In the genomic region with DNA sequence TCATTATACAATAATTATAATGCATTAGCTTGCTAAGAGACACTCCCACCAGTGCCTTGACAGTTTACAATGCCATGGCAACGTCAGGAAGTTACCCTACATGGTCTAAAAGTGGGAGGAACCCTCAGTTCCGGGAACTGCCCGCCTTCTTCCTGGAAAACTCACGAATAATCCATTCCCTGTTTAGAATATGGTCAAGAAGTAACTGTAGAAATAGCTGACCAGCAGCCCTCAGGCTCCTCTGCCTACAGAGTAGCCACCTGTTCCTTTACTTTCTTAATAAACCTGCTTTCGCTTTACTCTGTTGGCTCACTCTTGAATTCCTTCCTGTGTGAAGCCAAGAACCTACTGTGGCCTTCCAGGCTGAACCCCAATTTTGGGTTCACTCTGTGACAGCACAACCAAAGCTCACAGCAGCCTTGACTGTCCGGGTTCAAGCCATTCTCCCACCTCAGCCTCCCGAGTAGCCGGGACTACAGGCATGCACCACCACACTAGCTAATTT, we compare ENCODE assay signal across 1 cellular context.
TF ChIP-seq lines count a peak whose summit lies in the region.

No MANE protein-coding gene starts in this region.

TF ChIP-seq in K562, 482 proteins besides CTCF, POLR2A, EP300 and RAD21 (continued from another document and continues in another):
- TF ChIP-seq RERE (CRISPR knock-in tag; IDR thresholded peaks at IDR 0.05; ENCODE audit: borderline replicate concordance) (no peak), HNRNPH1 (optimal IDR thresholded peaks at IDR 0.05; ENCODE audit: low read depth, low read length) (no peak), NKRF (IDR thresholded peaks at IDR 0.05; ENCODE audit: borderline replicate concordance) (no peak), CBX2 (IDR thresholded peaks at IDR 0.05; ENCODE audit: insufficient read depth, low read length, poor library complexity, severe bottlenecking) (no peak), HIVEP1 (CRISPR knock-in tag; IDR thresholded peaks at IDR 0.05) (no peak), ZNF41 (CRISPR knock-in tag; conservative IDR thresholded peaks at IDR 0.05) (no peak), NR3C1 (CRISPR knock-in tag; IDR thresholded peaks at IDR 0.05) (no peak), SRSF3 (IDR thresholded peaks at IDR 0.05; ENCODE audit: insufficient read depth, low read length) (no peak), STAT6 (CRISPR knock-in tag; IDR thresholded peaks at IDR 0.05) (no peak), STAG1 (CRISPR knock-in tag; IDR thresholded peaks at IDR 0.05; ENCODE audit: borderline replicate concordance) (no peak), HDAC8 (tag; IDR thresholded peaks at IDR 0.05) (no peak), PHF20 (IDR thresholded peaks at IDR 0.05; ENCODE audit: partially characterized antibody) (no peak), ZNF23 (CRISPR knock-in tag; IDR thresholded peaks at IDR 0.05) (no peak), ZNF280A (IDR thresholded peaks at IDR 0.05; ENCODE audit: low read depth, partially characterized antibody) (no peak), PTRF (tag; IDR thresholded peaks at IDR 0.05) (no peak), MAFF (IDR thresholded peaks at IDR 0.05; ENCODE audit: low read length) (no peak), SP1 (CRISPR knock-in tag; IDR thresholded peaks at IDR 0.05) (no peak), SIN3A (IDR thresholded peaks at IDR 0.05; ENCODE audit: borderline replicate concordance in 2 of 2, control insufficient read depth in 1 of 2, low read depth in 2 of 2, low read length in 2 of 2) (no peak; a peak in 1 of 4 replicates), ZNF318 (IDR thresholded peaks at IDR 0.05; ENCODE audit: borderline replicate concordance in 1 of 2, low read depth in 1 of 2) (no peak)
- TF ChIP-seq, protein P1, sequence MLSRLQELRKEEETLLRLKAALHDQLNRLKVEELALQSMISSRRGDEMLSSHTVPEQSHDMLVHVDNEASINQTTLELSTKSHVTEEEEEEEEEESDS (CRISPR knock-in tag; IDR thresholded peaks at IDR 0.05): no peak
- TF ChIP-seq, protein P2, sequence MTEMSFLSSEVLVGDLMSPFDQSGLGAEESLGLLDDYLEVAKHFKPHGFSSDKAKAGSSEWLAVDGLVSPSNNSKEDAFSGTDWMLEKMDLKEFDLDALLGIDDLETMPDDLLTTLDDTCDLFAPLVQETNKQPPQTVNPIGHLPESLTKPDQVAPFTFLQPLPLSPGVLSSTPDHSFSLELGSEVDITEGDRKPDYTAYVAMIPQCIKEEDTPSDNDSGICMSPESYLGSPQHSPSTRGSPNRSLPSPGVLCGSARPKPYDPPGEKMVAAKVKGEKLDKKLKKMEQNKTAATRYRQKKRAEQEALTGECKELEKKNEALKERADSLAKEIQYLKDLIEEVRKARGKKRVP (CRISPR knock-in tag; IDR thresholded peaks at IDR 0.05): no peak
- TF ChIP-seq, protein P3, sequence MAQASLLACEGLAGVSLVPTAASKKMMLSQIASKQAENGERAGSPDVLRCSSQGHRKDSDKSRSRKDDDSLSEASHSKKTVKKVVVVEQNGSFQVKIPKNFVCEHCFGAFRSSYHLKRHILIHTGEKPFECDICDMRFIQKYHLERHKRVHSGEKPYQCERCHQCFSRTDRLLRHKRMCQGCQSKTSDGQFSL (CRISPR knock-in tag; IDR thresholded peaks at IDR 0.05): no peak
- TF ChIP-seq, protein P3 (tag; IDR thresholded peaks at IDR 0.05): no peak
